Comparison of ENCODE assay signal across 17 cellular contexts in the genomic region with DNA sequence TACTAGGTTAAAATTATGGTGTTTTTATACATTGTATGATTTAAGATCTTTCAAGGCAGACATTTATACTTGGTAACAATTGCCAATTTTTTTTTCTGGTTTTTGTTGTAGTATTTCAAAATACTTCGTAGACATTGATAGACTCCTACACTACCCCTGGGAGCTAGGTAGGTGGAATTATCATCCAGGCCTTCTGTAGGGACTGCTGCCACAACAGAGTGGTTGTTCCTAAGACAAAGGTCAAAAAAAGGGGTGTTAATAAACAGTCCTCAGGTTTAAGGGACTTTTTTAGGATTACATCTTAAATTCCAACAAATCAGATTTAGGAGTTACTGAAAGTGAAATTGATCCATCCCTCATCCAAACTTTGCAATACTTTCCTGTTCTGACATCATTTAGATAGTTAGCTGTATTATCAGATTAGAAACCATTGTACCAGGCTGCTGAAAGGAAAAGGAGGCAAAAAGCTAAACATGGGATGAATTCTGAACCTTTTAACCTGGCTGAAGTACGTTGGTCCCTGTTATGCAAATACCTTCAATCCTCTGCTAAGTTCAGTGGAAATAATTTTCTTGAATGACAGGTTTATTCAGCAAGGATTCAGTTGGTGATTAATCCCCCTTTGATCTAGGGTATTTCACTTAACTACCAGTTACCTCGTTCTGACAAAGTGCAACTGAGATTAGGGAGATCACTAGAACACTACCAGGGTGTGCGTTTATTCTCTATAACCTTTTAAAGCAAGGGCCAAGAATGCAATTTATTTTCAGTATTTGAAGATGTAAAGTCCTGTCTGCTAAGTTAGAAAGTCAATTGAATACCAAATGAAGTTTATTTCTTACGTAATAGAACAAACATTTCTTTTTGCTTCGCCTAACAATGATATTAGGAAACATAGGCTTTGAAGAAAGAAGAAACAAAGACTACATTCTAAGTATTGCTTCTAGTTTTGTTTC. TPM values are rescaled to one million over a fixed set of nuclear protein-coding genes. Genes with fewer than 3 reads are reported as not detected.
DNase-seq lines count a peak whose midpoint lies in the region; ATAC-seq, FAIRE-seq and TF ChIP-seq lines count a peak whose summit lies in the region.
"Had no signal": no experiment of that assay in that cellular context is flagged by ENCODE, and none has a peak within 500 bp of the region (broad histone marks: within the 10 kb centered on the region; RNA-seq: fewer than 3 reads in every experiment).

No MANE protein-coding gene starts in this region.

- no peak overlapping the region for H4K5ac ChIP-seq in IMR-90 (ENCODE audit: low read depth, low read length)

- H3K4me3 ChIP-seq in IMR-90 (ENCODE audit: insufficient read depth, low read depth, low read length) (no peak overlapping the region), GM12878 (no peak overlapping the region), right lobe of liver (no peak overlapping the region)

- no peak overlapping the region for H3K4me2 ChIP-seq in IMR-90 (ENCODE audit: low read depth, low read length)
- no peak overlapping the region for H3K4me2 ChIP-seq in GM12878 (ENCODE audit: control insufficient read depth, insufficient read depth)

- no peak for TF ChIP-seq CTCF in IMR-90 (conservative IDR thresholded peaks at IDR 0.05; ENCODE audit: low read depth, low read length)
- TF ChIP-seq CTCF in GM12878 (IDR thresholded peaks at IDR 0.05 in 2 of 3, conservative IDR thresholded peaks at IDR 0.05 in 1 of 3; ENCODE audit: control insufficient read depth in 2 of 3, extremely low read depth in 1 of 3, insufficient read depth in 1 of 3, low read depth in 3 of 3, low read length in 3 of 3), result no peak
- TF ChIP-seq CTCF in right lobe of liver (IDR thresholded peaks at IDR 0.05), result no peak

- POLR2A ChIA-PET in IMR-90 (lab: Charles Lee; ENCODE audit: unreplicated experiment), result no interaction called here
- POLR2A ChIA-PET in GM12878 (lab: Charles Lee), result no interaction called here

- H2AFZ ChIP-seq in IMR-90 (replicated peaks; ENCODE audit: low read length, poor library complexity), result no peak overlapping the region
- no peak overlapping the region for H2AFZ ChIP-seq in GM12878 (ENCODE audit: control insufficient read depth, low read depth, low read length)

- H3K23ac ChIP-seq in IMR-90 (ENCODE audit: low read depth, low read length), result no peak overlapping the region

- no peak overlapping the region for H3K56ac ChIP-seq in IMR-90 (ENCODE audit: extremely low read depth, insufficient read depth, low read length)

- H3K9ac ChIP-seq in IMR-90 (ENCODE audit: low read depth, low read length) (no peak overlapping the region), GM12878 (ENCODE audit: control insufficient read depth, insufficient read depth, low read length) (no peak overlapping the region)

- SMC1A ChIA-PET in GM12878 (lab: Charles Lee; ENCODE audit: uncharacterized antibody, unreplicated experiment), result interaction anchor here (0.9 kb wide), 1 partner anchor 25 kb away, joined by 3 read pairs; no protein-coding TSS in a partner anchor

- H3K27ac ChIP-seq in IMR-90 (ENCODE audit: insufficient read depth, low read length), result no peak overlapping the region
- no peak overlapping the region for H3K27ac ChIP-seq in GM12878 (ENCODE audit: control insufficient read depth, insufficient read depth)
- no peak overlapping the region for H3K27ac ChIP-seq in right lobe of liver

- H2BK20ac ChIP-seq in IMR-90 (ENCODE audit: low read depth, low read length), result no peak overlapping the region

- dilution Hi-C loops in IMR-90 (cut with HindIII; ENCODE audit: low sequenced_read_pairs, unreplicated experiment), result no loop called here

- H3K4me1 ChIP-seq in IMR-90 (ENCODE audit: control insufficient read depth, insufficient read depth, low read length) (no peaks in the 10 kb centered on the region), GM12878 (ENCODE audit: control insufficient read depth, insufficient read depth, low read length) (no peaks in the 10 kb centered on the region), right lobe of liver (no peaks in the 10 kb centered on the region)

- H3K36me3 ChIP-seq in IMR-90 (ENCODE audit: control insufficient read depth, insufficient read depth, low read length) (peaks cover 2% of the 10 kb centered on the region; the same call in 1 of the 2 replicates), GM12878 (ENCODE audit: control insufficient read depth in 2 of 2, insufficient read depth in 2 of 2, low read length in 1 of 2) (peaks cover 0 to 5% of the 10 kb centered on the region in 2 experiments; a peak in 3 of 4 replicates), right lobe of liver (peaks cover 0 to 18% (median 0%) of the 10 kb centered on the region in 4 donors)

- ATAC-seq in IMR-90 (ENCODE audit: low read depth), result no peak
- ATAC-seq in GM12878, result no peak
- peak in 3 of 4 donors; percentile 29 to 58 (median 34) for ATAC-seq in right lobe of liver

- DNase-seq in IMR-90 (no peak), GM12878 (ENCODE audit: low read depth, low spot score) (no peak), right lobe of liver (no peak), HT-29 (ENCODE audit: low spot score) (no peak), DMS79 treated with DMSO at 0.1 percent for 48 hours (lab: John Stamatoyannopoulos, UW) (no peak), NCI-H446 (lab: John Stamatoyannopoulos, UW) (no peak), NCI-H1436 (lab: John Stamatoyannopoulos, UW) (no peak)
- DNase-seq: ACHN; C1 segment of cervical spinal cord; CD8-positive, alpha-beta memory T cell; DND-41; GOT3; Karpas-422; NCI-H146; NCI-H2081; NCI-H510A had no signal

- TF ChIP-seq RAD21 in IMR-90 (IDR thresholded peaks at IDR 0.05; ENCODE audit: low read length) (no peak), GM12878 (IDR thresholded peaks at IDR 0.05; ENCODE audit: insufficient read depth, low read depth, low read length) (no peak)

- H2AK9ac ChIP-seq in IMR-90 (replicated peaks; ENCODE audit: low read depth, low read length, poor library complexity), result no peak overlapping the region

- no peak overlapping the region for H4K8ac ChIP-seq in IMR-90 (ENCODE audit: low read depth in 2 of 2, low read length in 2 of 2)

- TF ChIP-seq EP300 in GM12878 (IDR thresholded peaks at IDR 0.05; ENCODE audit: borderline replicate concordance in 1 of 2, control insufficient read depth in 1 of 2, low read depth in 2 of 2, low read length in 2 of 2), result no peak

- H3K79me2 ChIP-seq in GM12878 (ENCODE audit: control insufficient read depth, insufficient read depth, low read length), result no peaks in the 10 kb centered on the region

- H2BK5ac ChIP-seq in IMR-90 (ENCODE audit: low read depth, low read length, poor library complexity, severe bottlenecking), result no peak overlapping the region

- H4K20me1 ChIP-seq in IMR-90 (ENCODE audit: insufficient read depth, low read length) (no peaks in the 10 kb centered on the region), GM12878 (ENCODE audit: control insufficient read depth, insufficient read depth) (no peaks in the 10 kb centered on the region)

- no peak overlapping the region for H4K91ac ChIP-seq in IMR-90 (ENCODE audit: insufficient read depth, low read depth, low read length)

- no peak overlapping the region for H2AK5ac ChIP-seq in IMR-90 (ENCODE audit: low read depth, low read length)

- BruUV-seq in IMR-90 (replicated peaks; lab: Mats Ljungman, UMichigan) (no TSS peak), GM12878 (replicated peaks; lab: Mats Ljungman, UMichigan) (no TSS peak)

- TF ChIP-seq POLR2A in IMR-90 (IDR thresholded peaks at IDR 0.05; ENCODE audit: low read depth, low read length) (no peak), GM12878 (IDR thresholded peaks at IDR 0.05; ENCODE audit: low read depth, low read length) (no peak), right lobe of liver (IDR thresholded peaks at IDR 0.05) (no peak)

- RAD21 ChIA-PET in GM12878 (lab: Charles Lee; ENCODE audit: unreplicated experiment), result no interaction called here

- H3K27me3 ChIP-seq in IMR-90 (ENCODE audit: control insufficient read depth, insufficient read depth, low read length) (no peaks in the 10 kb centered on the region), GM12878 (replicated peaks in 1 of 2; ENCODE audit: control insufficient read depth in 2 of 2, insufficient read depth in 2 of 2, low read length in 1 of 2) (no peaks in the 10 kb centered on the region), right lobe of liver (no peaks in the 10 kb centered on the region)

- FAIRE-seq in GM12878 (lab: Jason Lieb, UNC), result peak; percentile 78
- FAIRE-seq: GM19239 had no signal

- CTCF ChIA-PET in IMR-90 (lab: Yijun Ruan, JAX), result no interaction called here
- CTCF ChIA-PET in GM12878 (lab: Yijun Ruan, JAX), result no interaction called here

- H3K14ac ChIP-seq in IMR-90 (replicated peaks; ENCODE audit: low read depth, low read length), result no peak overlapping the region

- H3K9me3 ChIP-seq in IMR-90 (ENCODE audit: control insufficient read depth, insufficient read depth, low read length) (no peaks in the 10 kb centered on the region), GM12878 (replicated peaks; ENCODE audit: control insufficient read depth, insufficient read depth, low read length) (no peaks in the 10 kb centered on the region), right lobe of liver (no peaks in the 10 kb centered on the region)

- no peaks in the 10 kb centered on the region for H3K79me1 ChIP-seq in IMR-90 (ENCODE audit: low read depth in 1 of 2, low read length in 2 of 2)

- H3K18ac ChIP-seq in IMR-90 (ENCODE audit: low read depth, low read length), result no peak overlapping the region

- no peak overlapping the region for H2BK15ac ChIP-seq in IMR-90 (ENCODE audit: low read depth, low read length)

- no CpG with 5 or more reads among the region's 6 CpGs for WGBS in IMR-90 (ENCODE audit: extremely low coverage in 2 of 2, insufficient read length in 1 of 2), 2 experiments
- 78% methylated on average over 6 of the region's 6 CpGs for WGBS in GM12878 (ENCODE audit: insufficient coverage, insufficient replicate concordance, low lambda C conversion rate, missing lambda C conversion rate)
- WGBS in right lobe of liver (ENCODE audit: insufficient coverage, low coverage, low lambda C conversion rate, missing lambda C conversion rate), result 21% methylated on average over 6 of the region's 6 CpGs

- H2BK120ac ChIP-seq in IMR-90 (ENCODE audit: low read depth, low read length), result no peak overlapping the region

- in situ Hi-C loops in IMR-90 (cut with MboI; ENCODE audit: low sequenced_read_pairs) (no loop called here), GM12878 (cut with MboI) (no loop called here)

- no peak overlapping the region for H3K4ac ChIP-seq in IMR-90 (ENCODE audit: low read depth, low read length)

- intact Hi-C loops in IMR-90 (cut with micrococcal nuclease) (no loop called here), GM12878 (cut with micrococcal nuclease; ENCODE audit: unreplicated experiment) (loop anchor here (5.0 kb wide), 2 partner anchors 65 to 90 kb away; no protein-coding TSS in a partner anchor), right lobe of liver (cut with DNase I) (no loop called here)

- no peaks in the 10 kb centered on the region for H3K9me1 ChIP-seq in IMR-90 (ENCODE audit: insufficient read depth, low read length)

RNA-seq across cellular contexts. Expression of a gene that starts 23.2 kb away (rescaled TPM):
- total RNA-seq in IMR-90 (2012; rRNA removed) (28.3 TPM in 2 replicates), GM12878 (2014; rRNA removed) (23.9 and 29.3 TPM in 2 replicates), GM12878 (2014; rRNA removed; fragmentation: Illumina TruSeq; extraction: Trizol) (36.0 and 36.3 TPM in 2 replicates), GM12878 (2021) (37.1 and 39.1 TPM in 2 replicates), right lobe of liver (10 to 100 TPM; 18.1 to 25.1 (median 21.6) TPM)
- polyA plus RNA-seq in IMR-90 (2012; rRNA removed) (13.6 and 16.1 TPM in 2 replicates), GM12878 (2011; rRNA removed) (50.7 and 72.9 TPM in 2 replicates), GM12878 (2014; fragmentation: Illumina TruSeq; extraction: Trizol) (39.8 and 46.4 TPM in 2 replicates), GM12878 (2014; fragmentation: Nextera tagmentation; extraction: Ambion mirVana) (10 to 100 TPM; 30.1 to 58.7 TPM), GM12878 (2014; rRNA removed) (18.4 and 28.2 TPM in 2 replicates), GM12878 (2016; fragmentation: Nextera tagmentation; extraction: Ambion mirVana) (10 to 100 TPM; 58.6 to 66.0 TPM)
- polyA plus RNA-seq in IMR-90 (2012; cell fraction: cytosol; rRNA removed), result 3.3 and 7.1 TPM in 2 replicates
- polyA plus RNA-seq in IMR-90 (2012; cell fraction: nucleus; rRNA removed; ENCODE audit: low replicate concordance), result 1.9 and 10.4 TPM in 2 replicates
- total RNA-seq in GM12878 (2013; cell fraction: nucleolus; rRNA removed), result 59.4 and 60.3 TPM in 2 replicates
- polyA plus RNA-seq in GM12878 (2011; ENCODE audit: low read depth), result 10.1 TPM
- polyA plus RNA-seq in GM12878 (2011; cell fraction: cytosol; rRNA removed), result 25.0 and 31.9 TPM in 2 replicates
- polyA plus RNA-seq in GM12878 (2011; cell fraction: nucleus; rRNA removed), result 23.4 and 26.9 TPM in 2 replicates
- 15.9 and 16.1 TPM in 2 replicates for polyA plus RNA-seq in GM12878 (2012)
- 51.5 and 75.7 TPM in 2 replicates for polyA minus RNA-seq in GM12878 (2011; rRNA and poly(A)+ RNA removed)
- polyA minus RNA-seq in GM12878 (2011; cell fraction: cytosol; rRNA and poly(A)+ RNA removed), result 19.0 and 22.6 TPM in 2 replicates
- polyA minus RNA-seq in GM12878 (2011; cell fraction: nucleus; rRNA and poly(A)+ RNA removed), result 33.6 and 53.2 TPM in 2 replicates
- total RNA-seq in HT-29 (2014; rRNA removed; shearing (Covaris generic)), result 7.8 and 13.2 TPM in 2 replicates

RNA-seq across cellular contexts. Expression of a gene that starts 23.3 kb away (rescaled TPM):
- total RNA-seq in IMR-90 (2012; rRNA removed) (52.5 and 89.7 TPM in 2 replicates), GM12878 (2014; rRNA removed) (29.8 and 38.7 TPM in 2 replicates), GM12878 (2014; rRNA removed; fragmentation: Illumina TruSeq; extraction: Trizol) (42.8 and 44.7 TPM in 2 replicates), GM12878 (2021) (56.4 and 61.4 TPM in 2 replicates), right lobe of liver (10 to 100 TPM; 20.7 to 34.5 (median 24.6) TPM)
- polyA plus RNA-seq in IMR-90 (2012; rRNA removed) (17.9 and 22.4 TPM in 2 replicates), GM12878 (2011; rRNA removed) (58.1 and 90.5 TPM in 2 replicates), GM12878 (2014; fragmentation: Illumina TruSeq; extraction: Trizol) (42.5 and 51.5 TPM in 2 replicates), GM12878 (2014; fragmentation: Nextera tagmentation; extraction: Ambion mirVana) (10 to 100 TPM; 10.3 to 11.2 TPM), GM12878 (2014; rRNA removed) (21.5 and 32.0 TPM in 2 replicates), GM12878 (2016; fragmentation: Nextera tagmentation; extraction: Ambion mirVana) (100 to 1,000 TPM in 1 of 2 experiments, 10 to 100 TPM in 1; 91.5 to 101 TPM)
- polyA plus RNA-seq in IMR-90 (2012; cell fraction: cytosol; rRNA removed), result 4.9 and 10.2 TPM in 2 replicates
- polyA plus RNA-seq in IMR-90 (2012; cell fraction: nucleus; rRNA removed; ENCODE audit: low replicate concordance), result 2.6 and 14.8 TPM in 2 replicates
- total RNA-seq in GM12878 (2013; cell fraction: nucleolus; rRNA removed), result 51.4 and 60.5 TPM in 2 replicates
- polyA plus RNA-seq in GM12878 (2011; ENCODE audit: low read depth), result 11.1 TPM
- polyA plus RNA-seq in GM12878 (2011; cell fraction: cytosol; rRNA removed), result 20.6 and 26.8 TPM in 2 replicates
- polyA plus RNA-seq in GM12878 (2011; cell fraction: nucleus; rRNA removed), result 20.8 and 23.9 TPM in 2 replicates
- 22.8 and 30.9 TPM in 2 replicates for polyA plus RNA-seq in GM12878 (2012)
- 22.8 and 39.7 TPM in 2 replicates for polyA minus RNA-seq in GM12878 (2011; rRNA and poly(A)+ RNA removed)
- polyA minus RNA-seq in GM12878 (2011; cell fraction: cytosol; rRNA and poly(A)+ RNA removed), result 23.9 and 35.6 TPM in 2 replicates
- 15.1 and 24.0 TPM in 2 replicates for polyA minus RNA-seq in GM12878 (2011; cell fraction: nucleus; rRNA and poly(A)+ RNA removed)
- total RNA-seq in HT-29 (2014; rRNA removed; shearing (Covaris generic)), result 15.0 and 15.9 TPM in 2 replicates

Comparison
In these comparisons a context has a peak if more than half of its experiments do, and no peak if none do; other contexts are left out.
1. ATAC-seq: peak in right lobe of liver (3 of 4); none in IMR-90 (single experiment) and GM12878 (single experiment).